In genomic region chr9:69020746-69021145, GRCh38 we compare ENCODE assay signal across 33 cellular contexts. TPM values are rescaled to one million over a fixed set of nuclear protein-coding genes. Genes with fewer than 3 reads are reported as not detected.
"Had no signal": no experiment of that assay in that cellular context is flagged by ENCODE, and none has a peak within 500 bp of the region (broad histone marks: within the 10 kb centered on the region; RNA-seq: fewer than 3 reads in every experiment).

No MANE protein-coding gene starts in this region.

- H3K27ac Mint-ChIP-seq: activated naive CD4-positive, alpha-beta T cell treated with anti-CD3 and anti-CD28 coated beads for 36 hours; activated T-helper 1 cell treated with anti-CD3 and anti-CD28 coated beads, Interleukin-12 subunit alpha, Interleukin-12 subunit beta, Interleukin-2, Interleukin-4 antibody, amounts not matched to agents 30 ng/mL and 10 ng/mL and 1 ng/mL, durations not matched to agents 14 hours and 24 hours and 36 hours; dendritic cell treated with granulocyte-macrophage colony-stimulating factor and Interleukin-4, amounts not matched to agents 40 ng/mL and 50 ng/mL, for 4 days; endodermal cell; mesothelial cell of epicardium; neural progenitor cell; stimulated activated memory B cell treated with anti-CD40 and anti-IgM and Interleukin-4, amounts not matched to agents 10 μg/mL and 1 μg/mL and 100 μg/mL, for 72 hours; stimulated activated naive CD8-positive, alpha-beta T cell treated with anti-CD3 and anti-CD28 coated beads, Interleukin-15, amount 100 ng/mL, for 72 hours; type B pancreatic cell had no signal

- H3K36me3 ChIP-seq: breast epithelium, esophagus muscularis mucosa, heart left ventricle, neural progenitor cell, vagina had no signal

- H3K4me3 Mint-ChIP-seq: activated naive CD4-positive, alpha-beta T cell treated with anti-CD3 and anti-CD28 coated beads for 36 hours; activated T-helper 1 cell treated with anti-CD3 and anti-CD28 coated beads, Interleukin-12 subunit alpha, Interleukin-12 subunit beta, Interleukin-2, Interleukin-4 antibody, amounts not matched to agents 30 ng/mL and 10 ng/mL and 1 ng/mL, durations not matched to agents 14 hours and 24 hours and 36 hours; dendritic cell treated with granulocyte-macrophage colony-stimulating factor and Interleukin-4, amounts not matched to agents 40 ng/mL and 50 ng/mL, for 4 days; endodermal cell; mesothelial cell of epicardium; naive B cell; neural progenitor cell; stimulated activated memory B cell treated with anti-CD40 and anti-IgM and Interleukin-4, amounts not matched to agents 10 μg/mL and 1 μg/mL and 100 μg/mL, for 72 hours; stimulated activated naive CD8-positive, alpha-beta T cell treated with anti-CD3 and anti-CD28 coated beads, Interleukin-15, amount 100 ng/mL, for 72 hours; type B pancreatic cell had no signal

- H3K27ac ChIP-seq: breast epithelium, esophagus muscularis mucosa, foreskin keratinocyte, heart left ventricle, neural progenitor cell, parathyroid adenoma, psoas muscle, vagina had no signal

- H3K9me3 Mint-ChIP-seq: activated naive CD4-positive, alpha-beta T cell treated with anti-CD3 and anti-CD28 coated beads for 36 hours; activated T-helper 1 cell treated with anti-CD3 and anti-CD28 coated beads, Interleukin-12 subunit alpha, Interleukin-12 subunit beta, Interleukin-2, Interleukin-4 antibody, amounts not matched to agents 30 ng/mL and 10 ng/mL and 1 ng/mL, durations not matched to agents 14 hours and 24 hours and 36 hours; dendritic cell treated with granulocyte-macrophage colony-stimulating factor and Interleukin-4, amounts not matched to agents 40 ng/mL and 50 ng/mL, for 4 days; endodermal cell; mesothelial cell of epicardium; naive B cell; neural progenitor cell; stimulated activated memory B cell treated with anti-CD40 and anti-IgM and Interleukin-4, amounts not matched to agents 10 μg/mL and 1 μg/mL and 100 μg/mL, for 72 hours; stimulated activated naive CD8-positive, alpha-beta T cell treated with anti-CD3 and anti-CD28 coated beads, Interleukin-15, amount 100 ng/mL, for 72 hours; type B pancreatic cell had no signal

- ATAC-seq: foreskin keratinocyte; psoas muscle; stimulated activated memory B cell treated with anti-CD40 and anti-IgM and Interleukin-4, amounts not matched to agents 10 μg/mL and 1 μg/mL and 100 μg/mL, for 72 hours had no signal

- H3K4me1 Mint-ChIP-seq: stimulated activated memory B cell treated with anti-CD40 and anti-IgM and Interleukin-4, amounts not matched to agents 10 μg/mL and 1 μg/mL and 100 μg/mL, for 72 hours had no signal

- H3K4me1 ChIP-seq: breast epithelium, foreskin keratinocyte, parathyroid adenoma, psoas muscle, vagina had no signal

- H3K27me3 ChIP-seq: breast epithelium, heart left ventricle, neural progenitor cell, vagina had no signal

- H3K36me3 Mint-ChIP-seq: mesothelial cell of epicardium; naive B cell; neural progenitor cell; stimulated activated memory B cell treated with anti-CD40 and anti-IgM and Interleukin-4, amounts not matched to agents 10 μg/mL and 1 μg/mL and 100 μg/mL, for 72 hours; type B pancreatic cell had no signal

- H3K27me3 Mint-ChIP-seq: naive B cell; stimulated activated memory B cell treated with anti-CD40 and anti-IgM and Interleukin-4, amounts not matched to agents 10 μg/mL and 1 μg/mL and 100 μg/mL, for 72 hours; stimulated activated naive CD8-positive, alpha-beta T cell treated with anti-CD3 and anti-CD28 coated beads, Interleukin-15, amount 100 ng/mL, for 72 hours; type B pancreatic cell had no signal

- H3K9me3 ChIP-seq: breast epithelium, esophagus muscularis mucosa, heart left ventricle, psoas muscle, vagina had no signal

- DNase-seq: activated CD4-positive, alpha-beta T cell treated with anti-CD3 and anti-CD28 coated beads for 4 hours; activated CD8-positive, alpha-beta memory T cell treated with anti-CD3 and anti-CD28 coated beads, Interleukin-2, amount 50 U/mL, for 4 hours; activated effector memory CD4-positive, alpha-beta T cell treated with anti-CD3 and anti-CD28 coated beads, Interleukin-2, amount 50 U/mL, for 16 hours; activated naive CD4-positive, alpha-beta T cell treated with anti-CD3 and anti-CD28 coated beads for 36 hours; activated T-cell treated with anti-CD3 and anti-CD28 coated beads, Interleukin-2, amount 50 U/mL, for 1 hour; central memory CD4-positive, alpha-beta T cell; endodermal cell; foreskin keratinocyte; heart left ventricle; hypothalamus; naive B cell; occipital lobe; psoas muscle; stimulated activated CD4-positive, alpha-beta T cell treated with anti-CD3 and anti-CD28 coated beads, Interleukin-1b, Interleukin-23, amount 100 ng/mL, for 48 hours; stimulated activated CD4-positive, alpha-beta T cell treated with anti-CD3 and anti-CD28 coated beads, Interleukin-4, amount 100 ng/mL, for 4 hours; stimulated activated CD8-positive, alpha-beta memory T cell treated with anti-CD3 and anti-CD28 coated beads, Interleukin-4, amount 100 ng/mL, for 48 hours; stimulated activated naive CD8-positive, alpha-beta T cell treated with anti-CD3 and anti-CD28 coated beads, Interleukin-15, amount 100 ng/mL, for 72 hours; substantia nigra; SW 1271 had no signal

- H3K4me3 ChIP-seq: breast epithelium, esophagus muscularis mucosa, heart left ventricle, neural progenitor cell, psoas muscle, smooth muscle cell, vagina had no signal

RNA-seq across cellular contexts. Expression of gene PRKACG, which starts 6.8 kb away (rescaled TPM):
- total RNA-seq: activated naive CD4-positive, alpha-beta T cell treated with anti-CD3 and anti-CD28 coated beads for 36 hours; activated T-helper 1 cell treated with anti-CD3 and anti-CD28 coated beads, Interleukin-12 subunit alpha, Interleukin-12 subunit beta, Interleukin-2, Interleukin-4 antibody, amounts not matched to agents 30 ng/mL and 10 ng/mL and 1 ng/mL, durations not matched to agents 14 hours and 24 hours and 36 hours; breast epithelium; endodermal cell; esophagus muscularis mucosa; foreskin keratinocyte; heart left ventricle; kidney epithelial cell; lower leg skin; mesothelial cell of epicardium; occipital lobe; psoas muscle; smooth muscle cell; vagina had no signal
- polyA plus RNA-seq: foreskin keratinocyte, heart left ventricle, psoas muscle, smooth muscle cell, thymus had no signal
